In genomic region chr12:65892905-65893304, GRCh38 we compare ENCODE assay signal across 1 cellular context.
TF ChIP-seq lines count a peak whose summit lies in the region.

No MANE protein-coding gene starts in this region.

TF ChIP-seq in GM23338, 12 proteins besides CTCF, POLR2A, EP300 and RAD21 (continued from another document):
- no peak for TF ChIP-seq ZNF462 (CRISPR knock-in tag; IDR thresholded peaks at IDR 0.05)
- no peak for TF ChIP-seq JUNB (IDR thresholded peaks at IDR 0.05; ENCODE audit: unreplicated experiment)
- TF ChIP-seq ZNF331 (CRISPR knock-in tag; IDR thresholded peaks at IDR 0.05; ENCODE audit: low read depth), result no peak
- no peak for TF ChIP-seq ZNF114 (CRISPR knock-in tag; IDR thresholded peaks at IDR 0.05)
- no peak for TF ChIP-seq EZH2 (IDR thresholded peaks at IDR 0.05; ENCODE audit: low read depth, unreplicated experiment)
- no peak for TF ChIP-seq REST (IDR thresholded peaks at IDR 0.05; ENCODE audit: unreplicated experiment)
- no peak for TF ChIP-seq EZH2phosphoT487 (IDR thresholded peaks at IDR 0.05; ENCODE audit: unreplicated experiment)
- TF ChIP-seq ETS1 (IDR thresholded peaks at IDR 0.05), result no peak
- no peak for TF ChIP-seq NANOG (IDR thresholded peaks at IDR 0.05; ENCODE audit: borderline replicate concordance)
